ENCODE assay signal across 15 cellular contexts in genomic region chr1:93672477-93673158, GRCh38. TPM values are rescaled to one million over a fixed set of nuclear protein-coding genes. Genes with fewer than 3 reads are reported as not detected.
DNase-seq lines count a peak whose midpoint lies in the region; ATAC-seq and TF ChIP-seq lines count a peak whose summit lies in the region.
"Had no signal": no experiment of that assay in that cellular context is flagged by ENCODE, and none has a peak within 500 bp of the region (broad histone marks: within the 10 kb centered on the region; RNA-seq: fewer than 3 reads in every experiment).

No MANE protein-coding gene starts in this region.

- H3K9me3 ChIP-seq in Caco-2 (no peaks in the 10 kb centered on the region), spleen (no peaks in the 10 kb centered on the region)
- H3K9me3 ChIP-seq: HAP-1 had no signal

- CTCF ChIA-PET in Caco-2 (lab: Charles Lee): no interaction called here

- H3K4me3 ChIP-seq in Caco-2 (ENCODE audit: low read depth, low read length) (no peak overlapping the region), spleen (no peak overlapping the region), GM23338 (no peak overlapping the region)
- H3K4me3 ChIP-seq: HAP-1 had no signal

- H3K4me1 Mint-ChIP-seq in Caco-2 (ENCODE audit: low read depth, unreplicated experiment) (peaks cover 20% of the 10 kb centered on the region), GM23338 (peaks cover 21% of the 10 kb centered on the region)
- H3K4me1 Mint-ChIP-seq: activated CD4-positive, alpha-beta T cell treated with anti-CD3 and anti-CD28 coated beads, Interleukin-2, amount 10 ng/mL, durations not matched to agents 7 days and 5 days had no signal

- WGBS in spleen, 5 donors: 79 to 90% (median 81%) methylated on average over 5 of the region's 5 CpGs

- no peaks in the 10 kb centered on the region for H3K9me2 ChIP-seq in GM23338 (ENCODE audit: insufficient read depth)

- TF ChIP-seq CTCF in Caco-2 (IDR thresholded peaks at IDR 0.05; ENCODE audit: insufficient read depth in 1 of 2, low read depth in 1 of 2, low read length in 1 of 2, severe bottlenecking in 1 of 2, unreplicated experiment in 1 of 2) (no peak), VCaP (conservative IDR thresholded peaks at IDR 0.05) (no peak), spleen (IDR thresholded peaks at IDR 0.05 in 8 of 11, conservative IDR thresholded peaks at IDR 0.05 in 3 of 11) (no peak), GM23338 (conservative IDR thresholded peaks at IDR 0.05; ENCODE audit: low read depth in 2 of 2) (no peak)

- H3K27ac Mint-ChIP-seq in Caco-2 (ENCODE audit: unreplicated experiment) (peak overlapping the region; percentile 89), GM23338 (no peak overlapping the region)
- H3K27ac Mint-ChIP-seq: activated CD4-positive, alpha-beta T cell treated with anti-CD3 and anti-CD28 coated beads, Interleukin-2, amount 10 ng/mL, durations not matched to agents 7 days and 5 days; CD4-positive, alpha-beta T cell; endodermal cell; memory B cell; T-helper 1 cell treated with Interleukin-12 subunit alpha and Interleukin-12 subunit beta and Interleukin-4 antibody, amounts not matched to agents 30 μg/mL and 1 μg/mL, for 36 hours had no signal

- H3K27ac ChIP-seq in VCaP (peak overlapping the region; percentile 26), spleen (peak overlapping the region in 5 of 8 donors; percentile 11 to 63 (median 47)), GM23338 (ENCODE audit: low read depth) (no peak overlapping the region)

- H3K4me3 Mint-ChIP-seq in Caco-2 (ENCODE audit: unreplicated experiment) (peak overlapping the region; percentile 21), GM23338 (no peak overlapping the region)
- H3K4me3 Mint-ChIP-seq: activated CD4-positive, alpha-beta T cell treated with anti-CD3 and anti-CD28 coated beads, Interleukin-2, amount 10 ng/mL, durations not matched to agents 7 days and 5 days; CD4-positive, alpha-beta T cell; endodermal cell; memory B cell; T-helper 1 cell treated with Interleukin-12 subunit alpha and Interleukin-12 subunit beta and Interleukin-4 antibody, amounts not matched to agents 30 μg/mL and 1 μg/mL, for 36 hours had no signal

- DNase-seq in Caco-2 (no peak), left lobe of liver (ENCODE audit: low spot score) (no peak), spleen (no peak), GM23338 (ENCODE audit: low spot score) (no peak)
- DNase-seq in stimulated activated CD4-positive, alpha-beta T cell treated with anti-CD3 and anti-CD28 coated beads, Interleukin-2, amount 100 ng/mL, for 24 hours: no peak
- DNase-seq: activated CD4-positive, alpha-beta T cell treated with anti-CD3 and anti-CD28 coated beads, Interleukin-2, amount 10 ng/mL, durations not matched to agents 7 days and 5 days; activated T-cell treated with anti-CD3 and anti-CD28 coated beads, Interleukin-2, amount 50 U/mL, for 48 hours; CD4-positive, alpha-beta T cell; endodermal cell had no signal

- no peak overlapping the region for H3K4me2 ChIP-seq in GM23338

- ATAC-seq in left lobe of liver (peak; percentile 20), GM19023 (IDR thresholded peaks at IDR 0.05; ENCODE audit: unreplicated experiment) (no peak), HG02973 (IDR thresholded peaks at IDR 0.05; ENCODE audit: unreplicated experiment) (no peak), GM23338 (no peak)

- H3K36me3 Mint-ChIP-seq in Caco-2 (ENCODE audit: insufficient read depth, unreplicated experiment) (peaks cover 14% of the 10 kb centered on the region), GM23338 (ENCODE audit: low read depth) (peaks cover 6% of the 10 kb centered on the region; the same call in 2 of the 3 replicates)

- intact Hi-C loops in Caco-2 (cut with micrococcal nuclease; ENCODE audit: unreplicated experiment): loop anchor here (2.0 to 10.0 kb wide), 2 partner anchors 34 to 92 kb away; no protein-coding TSS in a partner anchor
- intact Hi-C loops in spleen (cut with DNase I; ENCODE audit: low total_unique reads): no loop called here

- POLR2A ChIA-PET in Caco-2 (lab: Charles Lee): no interaction called here

- peaks cover 16% of the 10 kb centered on the region for H3K79me2 ChIP-seq in GM23338 (replicated peaks; ENCODE audit: insufficient read depth)

- H3K4me1 ChIP-seq in Caco-2: peaks cover 37% of the 10 kb centered on the region
- peaks cover 21 to 66% (median 45%) of the 10 kb centered on the region in 6 donors for H3K4me1 ChIP-seq in spleen
- peaks cover 4% of the 10 kb centered on the region; the same call in 1 of the 2 replicates for H3K4me1 ChIP-seq in GM23338 (ENCODE audit: insufficient read depth)

- no TSS peak for BruUV-seq in Caco-2 (replicated peaks; lab: Mats Ljungman, UMichigan)

- H3K27me3 ChIP-seq in Caco-2 (replicated peaks; ENCODE audit: control insufficient read depth, insufficient read depth, low read length): no peaks in the 10 kb centered on the region
- H3K27me3 ChIP-seq in spleen (replicated peaks in 1 of 7): no peaks in the 10 kb centered on the region
- H3K27me3 ChIP-seq in GM23338 (ENCODE audit: insufficient read depth): no peaks in the 10 kb centered on the region

- H3K27me3 Mint-ChIP-seq in Caco-2 (ENCODE audit: insufficient read depth, unreplicated experiment) (no peaks in the 10 kb centered on the region), GM23338 (ENCODE audit: insufficient read depth, low read depth, poor library complexity) (peaks cover 10% of the 10 kb centered on the region)
- H3K27me3 Mint-ChIP-seq: memory B cell had no signal

- no peak for TF ChIP-seq POLR2A in spleen (IDR thresholded peaks at IDR 0.05)

- H3F3A ChIP-seq in GM23338 (replicated peaks; ENCODE audit: low read depth): no peaks in the 10 kb centered on the region

- 0 out of 2 replicates have a peak, but pooled peaks cover 2% of the 10 kb centered on the region for H4K20me1 ChIP-seq in GM23338 (replicated peaks; ENCODE audit: insufficient read depth)

- H3K9me3 Mint-ChIP-seq in Caco-2 (ENCODE audit: unreplicated experiment): no peaks in the 10 kb centered on the region
- H3K9me3 Mint-ChIP-seq in GM23338: no peaks in the 10 kb centered on the region
- H3K9me3 Mint-ChIP-seq: activated CD4-positive, alpha-beta T cell treated with anti-CD3 and anti-CD28 coated beads, Interleukin-2, amount 10 ng/mL, durations not matched to agents 7 days and 5 days; CD4-positive, alpha-beta T cell; endodermal cell; memory B cell; T-helper 1 cell treated with Interleukin-12 subunit alpha and Interleukin-12 subunit beta and Interleukin-4 antibody, amounts not matched to agents 30 μg/mL and 1 μg/mL, for 36 hours had no signal

- H3K36me3 ChIP-seq in Caco-2 (ENCODE audit: control insufficient read depth, insufficient read depth, low read length) (no peaks in the 10 kb centered on the region), spleen (peaks cover 0 to 13% (median 0%) of the 10 kb centered on the region in 6 donors), GM23338 (ENCODE audit: insufficient read depth) (peaks cover 8% of the 10 kb centered on the region)
- H3K36me3 ChIP-seq: HAP-1 had no signal

- H2AFZ ChIP-seq in GM23338: no peak overlapping the region

TF ChIP-seq in GM23338, 12 proteins besides CTCF, POLR2A, EP300 and RAD21 (continues in another document):
- TF ChIP-seq EZH2phosphoT487 (IDR thresholded peaks at IDR 0.05; ENCODE audit: unreplicated experiment) (no peak), POLR2AphosphoS5 (IDR thresholded peaks at IDR 0.05; ENCODE audit: low read depth) (no peak)

RNA-seq across cellular contexts. Expression of gene BCAR3, which starts 9.0 kb away (rescaled TPM):
- total RNA-seq in Caco-2 (2022): 9.3 and 9.9 TPM in 2 replicates
- total RNA-seq in left lobe of liver: 16.8 TPM
- 10 to 100 TPM; 11.0 to 18.0 (median 12.3) TPM for total RNA-seq in spleen
- 1 to 10 TPM; 3.5 to 6.8 (median 4.5) TPM for polyA plus RNA-seq in spleen
- total RNA-seq in GM23338 (2014; rRNA removed; shearing (Covaris generic)): 9.7 and 10.5 TPM in 2 replicates
- polyA plus RNA-seq in GM23338 (2016; fragmentation: Nextera tagmentation; extraction: Ambion mirVana): 5.4 and 5.5 TPM in 2 replicates
